ENCODE assay signal across 9 cellular contexts in the genomic region with DNA sequence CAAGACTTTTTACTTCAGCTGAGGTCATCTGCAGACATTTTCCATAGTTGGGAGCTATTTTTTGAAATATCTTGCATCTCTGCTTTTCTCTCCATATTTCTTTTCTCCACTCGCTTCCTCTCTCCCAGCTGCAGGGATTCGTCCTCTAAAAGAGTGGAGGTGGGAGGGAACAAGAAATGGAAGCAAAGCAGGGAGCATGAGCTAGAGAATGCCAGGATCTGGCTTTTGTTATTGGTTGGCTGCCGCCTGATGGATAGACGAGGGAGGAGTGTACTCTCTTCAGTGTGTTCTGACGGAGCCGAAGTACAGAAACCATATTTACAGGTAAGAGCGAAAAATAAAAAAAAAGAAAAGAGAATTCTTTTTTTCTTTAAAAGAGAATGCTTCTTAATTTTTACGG. TPM values are rescaled to one million over a fixed set of nuclear protein-coding genes. Genes with fewer than 3 reads are reported as not detected.
A peak's percentile ranks its signal among the peaks of the same experiment; 100 is the strongest.
DNase-seq lines count a peak whose midpoint lies in the region; ATAC-seq lines count a peak whose summit lies in the region.
"Had no signal": no experiment of that assay in that cellular context is flagged by ENCODE, and none has a peak within 500 bp of the region (broad histone marks: within the 10 kb centered on the region; RNA-seq: fewer than 3 reads in every experiment).

A gene with protein sequence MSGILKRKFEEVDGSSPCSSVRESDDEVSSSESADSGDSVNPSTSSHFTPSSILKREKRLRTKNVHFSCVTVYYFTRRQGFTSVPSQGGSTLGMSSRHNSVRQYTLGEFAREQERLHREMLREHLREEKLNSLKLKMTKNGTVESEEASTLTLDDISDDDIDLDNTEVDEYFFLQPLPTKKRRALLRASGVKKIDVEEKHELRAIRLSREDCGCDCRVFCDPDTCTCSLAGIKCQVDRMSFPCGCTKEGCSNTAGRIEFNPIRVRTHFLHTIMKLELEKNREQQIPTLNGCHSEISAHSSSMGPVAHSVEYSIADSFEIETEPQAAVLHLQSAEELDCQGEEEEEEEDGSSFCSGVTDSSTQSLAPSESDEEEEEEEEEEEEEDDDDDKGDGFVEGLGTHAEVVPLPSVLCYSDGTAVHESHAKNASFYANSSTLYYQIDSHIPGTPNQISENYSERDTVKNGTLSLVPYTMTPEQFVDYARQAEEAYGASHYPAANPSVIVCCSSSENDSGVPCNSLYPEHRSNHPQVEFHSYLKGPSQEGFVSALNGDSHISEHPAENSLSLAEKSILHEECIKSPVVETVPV (plus strand): TSS at position 282 of the 400 bp plus-strand sequence. CDS start 125,368 bp downstream, outside the sequence.

- peak; percentile 59 for DNase-seq in HT-29 (ENCODE audit: low spot score)
- peak; percentile 89 for DNase-seq in SHP77 treated with DMSO at 0.1 percent for 48 hours (lab: John Stamatoyannopoulos, UW)
- DNase-seq in fibroblast of peridontal ligament (ENCODE audit: extremely low read depth): peak; percentile 87
- no peak for DNase-seq in cortex of kidney (lab: John Stamatoyannopoulos, UW)

- no peak within 1 kb of the TSS for H3K27ac ChIP-seq in muscle layer of colon (ENCODE audit: low read depth, low read length)
- H3K27ac ChIP-seq: SJSA1 had no signal

- H3K27me3 ChIP-seq in muscle layer of colon (ENCODE audit: control insufficient read depth in 1 of 2, insufficient read depth in 2 of 2, low read length in 2 of 2): no peaks in the 10 kb centered on the region
- H3K27me3 ChIP-seq: SJSA1 had no signal

- no peaks in the 10 kb centered on the region for H3K36me3 ChIP-seq in muscle layer of colon (ENCODE audit: insufficient read depth, low read length)
- H3K36me3 ChIP-seq: SJSA1 had no signal

- H3K9ac ChIP-seq in muscle layer of colon (ENCODE audit: low read length): peak within 1 kb of the TSS; percentile 20

- ATAC-seq in GM19395 (IDR thresholded peaks at IDR 0.05; ENCODE audit: unreplicated experiment) (no peak), GM21737 (IDR thresholded peaks at IDR 0.05; ENCODE audit: unreplicated experiment) (no peak), GM19328 (IDR thresholded peaks at IDR 0.05; ENCODE audit: unreplicated experiment) (no peak)

- H3K4me1 ChIP-seq in muscle layer of colon (ENCODE audit: insufficient read depth, low read length): no peaks in the 10 kb centered on the region
- H3K4me1 ChIP-seq: SJSA1 had no signal

- peak within 1 kb of the TSS; percentile 49 to 58 for H3K4me3 ChIP-seq in muscle layer of colon (ENCODE audit: low read depth in 1 of 2, low read length in 2 of 2)
- H3K4me3 ChIP-seq: SJSA1 had no signal

- no peaks in the 10 kb centered on the region for H3K9me3 ChIP-seq in muscle layer of colon (ENCODE audit: low read length)
- H3K9me3 ChIP-seq: SJSA1 had no signal

RNA-seq across cellular contexts. Expression of the gene that starts here (rescaled TPM):
- 0.08 and 0.10 TPM in 2 replicates for total RNA-seq in HT-29 (2014; rRNA removed; shearing (Covaris generic))
- total RNA-seq: SJSA1 had no signal

Comparison
In these comparisons a context has a peak if more than half of its experiments do, and no peak if none do; other contexts are left out.
1. Peak in DNase-seq in HT-29; RNA of the gene not detected or under 1 TPM.